Comparison of ENCODE assay signal across 8 cellular contexts in the genomic region with DNA sequence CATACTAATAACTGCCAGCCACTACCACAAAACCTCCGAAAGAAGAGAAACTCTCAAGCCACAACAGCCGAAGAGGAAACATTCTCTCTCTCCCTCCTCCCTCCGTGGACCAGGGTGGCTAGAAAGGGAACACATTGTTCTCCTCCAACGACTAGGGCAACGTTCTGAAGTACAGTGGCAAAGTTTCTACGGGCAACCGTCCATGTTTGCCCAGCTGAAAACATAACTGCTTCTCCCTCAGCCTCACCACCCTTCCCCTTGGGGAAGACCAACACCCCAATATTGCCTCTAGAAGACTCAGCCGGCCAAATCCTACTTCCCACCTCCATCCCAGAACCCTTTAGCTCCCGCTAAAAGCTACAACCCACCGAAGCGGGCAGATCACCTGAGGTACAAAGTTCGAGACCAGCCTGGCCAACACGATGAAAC. TPM values are rescaled to one million over a fixed set of nuclear protein-coding genes. Genes with fewer than 3 reads are reported as not detected.
DNase-seq lines count a peak whose midpoint lies in the region; ATAC-seq and TF ChIP-seq lines count a peak whose summit lies in the region.

No MANE protein-coding gene starts in this region.

- H3K9me3 ChIP-seq in heart right ventricle (no peaks in the 10 kb centered on the region), sigmoid colon (no peaks in the 10 kb centered on the region)

- H3K27ac ChIP-seq in heart right ventricle (peak overlapping the region; percentile 95 to 100 (median 99)), sigmoid colon (peak overlapping the region; percentile 97 to 100 (median 99))

- no peak for TF ChIP-seq POLR2A in sigmoid colon (IDR thresholded peaks at IDR 0.05)

- H3K36me3 ChIP-seq in H7 (replicated peaks; ENCODE audit: control insufficient read depth, insufficient read depth, low read length) (peaks cover 39% of the 10 kb centered on the region), heart right ventricle (peaks cover 0 to 50% (median 36%) of the 10 kb centered on the region in 9 donors), sigmoid colon (peaks cover 38 to 54% (median 43%) of the 10 kb centered on the region in 4 donors)

- no peaks in the 10 kb centered on the region for H3K9me3 Mint-ChIP-seq in activated CD4-positive, alpha-beta memory T cell treated with anti-CD3 and anti-CD28 coated beads for 36 hours

- TF ChIP-seq EP300 in sigmoid colon (IDR thresholded peaks at IDR 0.05): no peak

- WGBS in heart right ventricle, 2 donors: 6% methylated on average over 13 of the region's 13 CpGs
- WGBS in sigmoid colon, 2 donors: 3 to 10% methylated on average over 13 of the region's 13 CpGs

- peak in 1 of 8 donors; percentile 34 for ATAC-seq in heart right ventricle
- ATAC-seq in GM19035 (IDR thresholded peaks at IDR 0.05; ENCODE audit: unreplicated experiment): no peak
- no peak for ATAC-seq in HG02970 (IDR thresholded peaks at IDR 0.05; ENCODE audit: low FRiP score, unreplicated experiment)

- peak overlapping the region; percentile 93 for H3K4me3 Mint-ChIP-seq in activated CD4-positive, alpha-beta memory T cell treated with anti-CD3 and anti-CD28 coated beads for 36 hours

- H3K27ac Mint-ChIP-seq in activated CD4-positive, alpha-beta memory T cell treated with anti-CD3 and anti-CD28 coated beads for 36 hours: no peak overlapping the region

- DNase-seq in AG04449 (ENCODE audit: low read depth, low spot score) (no peak), H7 (no peak), heart right ventricle (peak in 1 of 2 donors; percentile 12), sigmoid colon (peak; percentile 78), NCI-H2227 (lab: John Stamatoyannopoulos, UW; ENCODE audit: unreplicated experiment) (no peak)
- peak; percentile 20 for DNase-seq in activated CD4-positive, alpha-beta memory T cell treated with anti-CD3 and anti-CD28 coated beads for 36 hours

- CTCF ChIA-PET in AG04449 (lab: Yijun Ruan, JAX): interaction anchor here (0.7 kb wide), 1 partner anchor 195 kb away, joined by 3 read pairs; no protein-coding TSS in a partner anchor
- CTCF ChIA-PET in activated CD4-positive, alpha-beta memory T cell treated with anti-CD3 and anti-CD28 coated beads for 36 hours (lab: Charles Lee): interaction anchor here (0.7 to 2.7 kb wide), 3 partner anchors 126 to 304 kb away, joined by 3 to 26 read pairs (median 10); no protein-coding TSS in a partner anchor

- peaks cover 7% of the 10 kb centered on the region for H3K27me3 Mint-ChIP-seq in activated CD4-positive, alpha-beta memory T cell treated with anti-CD3 and anti-CD28 coated beads for 36 hours

- TF ChIP-seq CTCF in AG04449 (IDR thresholded peaks at IDR 0.05; ENCODE audit: insufficient read depth, low read length, missing control alignments) (no peak), heart right ventricle (IDR thresholded peaks at IDR 0.05) (no peak), sigmoid colon (IDR thresholded peaks at IDR 0.05) (no peak)

- peaks cover 34% of the 10 kb centered on the region for H3K36me3 Mint-ChIP-seq in activated CD4-positive, alpha-beta memory T cell treated with anti-CD3 and anti-CD28 coated beads for 36 hours

- peaks cover 22% of the 10 kb centered on the region for H3K4me1 Mint-ChIP-seq in activated CD4-positive, alpha-beta memory T cell treated with anti-CD3 and anti-CD28 coated beads for 36 hours (ENCODE audit: low read depth)

- intact Hi-C loops in activated CD4-positive, alpha-beta memory T cell treated with anti-CD3 and anti-CD28 coated beads for 36 hours (cut with micrococcal nuclease): loop anchor here (2.0 kb wide), 2 partner anchors 201 to 359 kb away; no protein-coding TSS in a partner anchor
- intact Hi-C loops in heart right ventricle (cut with DNase I) (loop anchor here in 6 of 10 donors (2.0 to 10.0 kb wide), 7 partner anchors 41 to 185 kb away; no protein-coding TSS in a partner anchor), sigmoid colon (cut with DNase I) (loop anchor here (2.0 to 10.0 kb wide), 5 partner anchors 42 to 395 kb away; partner anchors contain the start of gene NPL)

- H3K4me3 ChIP-seq in AG04449 (ENCODE audit: low read depth, low read length) (peak overlapping the region; percentile 80), H7 (ENCODE audit: insufficient read depth, low read depth, low read length) (peak overlapping the region; percentile 97), heart right ventricle (peak overlapping the region; percentile 65 to 99 (median 90)), sigmoid colon (peak overlapping the region; percentile 86 to 96 (median 92))

- H3K4me1 ChIP-seq in heart right ventricle (peaks cover 12 to 68% (median 40%) of the 10 kb centered on the region in 9 donors), sigmoid colon (peaks cover 0 to 37% (median 33%) of the 10 kb centered on the region in 4 donors)

- H3K27me3 ChIP-seq in H7 (ENCODE audit: control insufficient read depth, insufficient read depth, low read length): no peaks in the 10 kb centered on the region
- H3K27me3 ChIP-seq in heart right ventricle: no peaks in the 10 kb centered on the region
- no peaks in the 10 kb centered on the region for H3K27me3 ChIP-seq in sigmoid colon

- POLR2A ChIA-PET in AG04449 (lab: Yijun Ruan, JAX): interaction anchor here (1.2 to 1.7 kb wide), 3 partner anchors 13 to 246 kb away, joined by 3 to 10 read pairs (median 4); no protein-coding TSS in a partner anchor
- POLR2A ChIA-PET in activated CD4-positive, alpha-beta memory T cell treated with anti-CD3 and anti-CD28 coated beads for 36 hours (lab: Charles Lee): no interaction called here

RNA-seq across cellular contexts. Expression of gene GLUL, which starts 2.0 kb away (rescaled TPM):
- total RNA-seq in H7 (2014; rRNA removed; shearing (Covaris generic)): 381 and 422 TPM in 2 replicates
- total RNA-seq in activated CD4-positive, alpha-beta memory T cell treated with anti-CD3 and anti-CD28 coated beads for 36 hours: 10 to 100 TPM; 61.3 to 63.9 TPM
- total RNA-seq in heart right ventricle: 100 to 1,000 TPM; 248 to 589 (median 409) TPM
- 100 to 1,000 TPM; 131 to 787 TPM for polyA plus RNA-seq in heart right ventricle
- total RNA-seq in sigmoid colon: 1,000 to 10,000 TPM in 3 of 4 donors, 100 to 1,000 TPM in 1; 757 to 1,489 (median 1,456) TPM
- polyA plus RNA-seq in sigmoid colon: 100 to 1,000 TPM; 414 to 642 (median 638) TPM

RNA-seq across cellular contexts. Expression of gene TEDDM1, which starts 10.8 kb away (rescaled TPM):
- not detected in 2 replicates for total RNA-seq in H7 (2014; rRNA removed; shearing (Covaris generic))
- total RNA-seq in activated CD4-positive, alpha-beta memory T cell treated with anti-CD3 and anti-CD28 coated beads for 36 hours: not detected
- total RNA-seq in heart right ventricle: not detected
- polyA plus RNA-seq in heart right ventricle: not detected
- total RNA-seq in sigmoid colon: not detected
- polyA plus RNA-seq in sigmoid colon: not detected

Comparison
In these comparisons a context has a peak if more than half of its experiments do, and no peak if none do; other contexts are left out.
1. DNase-seq: peak in activated CD4-positive, alpha-beta memory T cell treated with anti-CD3 and anti-CD28 coated beads for 36 hours (single experiment) and sigmoid colon (single experiment); none in AG04449 (single experiment), H7 (single experiment) and NCI-H2227 (single experiment).
2. Peak in every context shown above with its lines, with median percentiles within 50 percentile points of each other: H3K4me3 ChIP-seq.